25 cellular contexts compared by ENCODE assay signal in the genomic region with DNA sequence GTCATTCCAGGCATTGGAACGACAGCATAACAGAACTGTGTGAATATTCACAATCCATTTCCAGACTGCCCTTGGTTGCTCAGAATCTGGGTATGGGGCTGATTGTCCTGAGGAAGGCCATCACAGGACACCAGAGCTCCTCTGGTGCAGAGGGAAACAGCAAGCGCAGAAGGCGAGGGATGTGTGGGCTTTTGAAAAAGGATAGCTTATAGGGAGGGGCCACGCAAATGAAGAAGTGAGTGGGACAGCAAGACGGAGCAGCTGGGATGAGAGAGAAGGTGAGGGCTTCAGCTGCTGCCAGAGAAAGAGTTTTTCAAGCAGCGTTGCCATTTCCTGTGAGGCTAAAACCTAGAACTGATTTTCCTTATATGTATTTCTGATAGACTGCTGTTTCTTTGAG.
"Had no signal": no experiment of that assay in that cellular context is flagged by ENCODE, and none has a peak within 500 bp of the region (broad histone marks: within the 10 kb centered on the region; RNA-seq: fewer than 3 reads in every experiment).

No MANE protein-coding gene starts in this region.

- H3K4me1 Mint-ChIP-seq: memory B cell had no signal

- H3K9me3 Mint-ChIP-seq: activated CD8-positive, alpha-beta T cell treated with anti-CD3 and anti-CD28 coated beads for 36 hours; activated naive CD4-positive, alpha-beta T cell treated with anti-CD3 and anti-CD28 coated beads, Interleukin-2, amount 50 U/mL, for 24 hours; activated T-helper 1 cell treated with anti-CD3 and anti-CD28 coated beads, Interleukin-12 subunit alpha, Interleukin-12 subunit beta, Interleukin-2, Interleukin-4 antibody, amounts not matched to agents 30 ng/mL and 10 ng/mL and 1 ng/mL, durations not matched to agents 14 hours and 24 hours and 36 hours; memory B cell; neural crest cell; T-cell; type B pancreatic cell had no signal

- H3K36me3 Mint-ChIP-seq: activated CD8-positive, alpha-beta memory T cell treated with anti-CD3 and anti-CD28 coated beads, Interleukin-2, amount 10 ng/mL, durations not matched to agents 7 days and 5 days; activated naive CD4-positive, alpha-beta T cell treated with anti-CD3 and anti-CD28 coated beads, Interleukin-2, amount 50 U/mL, for 24 hours; memory B cell; T-cell; type B pancreatic cell had no signal

- H3K27me3 Mint-ChIP-seq: activated CD8-positive, alpha-beta memory T cell treated with anti-CD3 and anti-CD28 coated beads, Interleukin-2, amount 10 ng/mL, durations not matched to agents 7 days and 5 days; activated CD8-positive, alpha-beta T cell treated with anti-CD3 and anti-CD28 coated beads for 36 hours; activated naive CD4-positive, alpha-beta T cell treated with anti-CD3 and anti-CD28 coated beads, Interleukin-2, amount 50 U/mL, for 24 hours; memory B cell; T-cell; type B pancreatic cell had no signal

- ATAC-seq: activated CD8-positive, alpha-beta memory T cell treated with anti-CD3 and anti-CD28 coated beads, Interleukin-2, amount 10 ng/mL, durations not matched to agents 7 days and 5 days had no signal

- H3K36me3 ChIP-seq: adrenal gland, brain microvascular endothelial cell, prostate gland had no signal

- H3K4me3 Mint-ChIP-seq: activated CD8-positive, alpha-beta memory T cell treated with anti-CD3 and anti-CD28 coated beads, Interleukin-2, amount 10 ng/mL, durations not matched to agents 7 days and 5 days; activated CD8-positive, alpha-beta T cell treated with anti-CD3 and anti-CD28 coated beads for 36 hours; activated naive CD4-positive, alpha-beta T cell treated with anti-CD3 and anti-CD28 coated beads, Interleukin-2, amount 50 U/mL, for 24 hours; activated T-helper 1 cell treated with anti-CD3 and anti-CD28 coated beads, Interleukin-12 subunit alpha, Interleukin-12 subunit beta, Interleukin-2, Interleukin-4 antibody, amounts not matched to agents 30 ng/mL and 10 ng/mL and 1 ng/mL, durations not matched to agents 14 hours and 24 hours and 36 hours; memory B cell; neural crest cell; type B pancreatic cell had no signal

- H3K4me1 ChIP-seq: foreskin keratinocyte, prostate gland had no signal

- DNase-seq: activated CD4-positive, alpha-beta T cell treated with anti-CD3 and anti-CD28 coated beads for 48 hours; activated CD4-positive, CD25-positive, alpha-beta regulatory T cell; activated CD8-positive, alpha-beta memory T cell treated with anti-CD3 and anti-CD28 coated beads, Interleukin-2, amount 10 ng/mL, durations not matched to agents 7 days and 5 days; activated CD8-positive, alpha-beta T cell treated with anti-CD3 and anti-CD28 coated beads for 36 hours; activated gamma-delta T cell treated with Interleukin-2 at 50 U/mL for 16 hours; activated T-cell treated with anti-CD3 and anti-CD28 coated beads for 4 hours; adrenal gland; brain microvascular endothelial cell; central memory CD4-positive, alpha-beta T cell; effector CD8-positive, alpha-beta T cell; erythroblast; mucosa of descending colon; stimulated activated CD4-positive, alpha-beta T cell treated with anti-CD3 and anti-CD28 coated beads, Interleukin-4, amount 100 ng/mL, for 24 hours; stimulated activated naive CD4-positive, alpha-beta T cell treated with Interleukin-2 at 50 U/mL for 16 hours; T-cell; T-helper 9 cell had no signal

- H3K27ac Mint-ChIP-seq: activated CD8-positive, alpha-beta memory T cell treated with anti-CD3 and anti-CD28 coated beads, Interleukin-2, amount 10 ng/mL, durations not matched to agents 7 days and 5 days; activated CD8-positive, alpha-beta T cell treated with anti-CD3 and anti-CD28 coated beads for 36 hours; activated naive CD4-positive, alpha-beta T cell treated with anti-CD3 and anti-CD28 coated beads, Interleukin-2, amount 50 U/mL, for 24 hours; activated T-helper 1 cell treated with anti-CD3 and anti-CD28 coated beads, Interleukin-12 subunit alpha, Interleukin-12 subunit beta, Interleukin-2, Interleukin-4 antibody, amounts not matched to agents 30 ng/mL and 10 ng/mL and 1 ng/mL, durations not matched to agents 14 hours and 24 hours and 36 hours; memory B cell; T-cell had no signal

- H3K27me3 ChIP-seq: adrenal gland, ascending aorta, brain microvascular endothelial cell, foreskin keratinocyte had no signal

- H3K27ac ChIP-seq: adrenal gland, ascending aorta, brain microvascular endothelial cell, foreskin keratinocyte, prostate gland, thoracic aorta had no signal

- H3K4me3 ChIP-seq: adrenal gland, ascending aorta, mucosa of descending colon, prostate gland, thoracic aorta had no signal

- H3K9me3 ChIP-seq: adrenal gland, ascending aorta, mucosa of descending colon, prostate gland, thoracic aorta had no signal
